12 cellular contexts compared by ENCODE assay signal in the genomic region with DNA sequence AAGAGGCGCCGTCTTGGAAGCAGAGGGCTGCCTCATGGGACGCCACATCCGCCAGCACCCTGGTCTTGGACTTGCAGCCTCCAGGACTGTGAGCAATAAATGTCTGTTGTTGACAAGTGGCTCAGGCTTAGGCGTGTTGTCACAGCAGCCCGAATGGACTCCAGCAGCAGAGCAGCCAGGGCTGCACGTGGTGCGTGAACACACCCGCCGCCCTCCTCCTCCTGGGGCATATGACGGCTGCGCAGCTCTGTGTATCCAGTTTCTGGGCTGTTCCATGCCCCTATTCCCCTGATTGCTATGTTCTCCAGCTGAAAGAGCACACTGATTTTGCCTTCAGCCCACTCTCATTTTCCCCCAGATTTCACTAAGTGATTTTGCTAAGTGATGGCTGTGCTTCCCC. TPM values are rescaled to one million over a fixed set of nuclear protein-coding genes. Genes with fewer than 3 reads are reported as not detected.
DNase-seq lines count a peak whose midpoint lies in the region; ATAC-seq and TF ChIP-seq lines count a peak whose summit lies in the region.
"Had no signal": no experiment of that assay in that cellular context is flagged by ENCODE, and none has a peak within 500 bp of the region (broad histone marks: within the 10 kb centered on the region; RNA-seq: fewer than 3 reads in every experiment).

No MANE protein-coding gene starts in this region.

- BruUV-seq in Caco-2 (replicated peaks; lab: Mats Ljungman, UMichigan) = no TSS peak

- H3K27ac ChIP-seq in prostate gland = no peak overlapping the region

- 50% methylated on average over 12 of the region's 12 CpGs for WGBS in prostate gland

- no peaks in the 10 kb centered on the region for H3K36me3 Mint-ChIP-seq in Caco-2 (ENCODE audit: insufficient read depth, unreplicated experiment)
- peaks cover 4% of the 10 kb centered on the region for H3K36me3 Mint-ChIP-seq in central memory CD8-positive, alpha-beta T cell (ENCODE audit: insufficient read depth)
- H3K36me3 Mint-ChIP-seq: activated naive CD4-positive, alpha-beta T cell treated with anti-CD3 and anti-CD28 coated beads, Interleukin-2, amount 50 U/mL, for 72 hours; CD14-positive monocyte had no signal

- H3K4me1 Mint-ChIP-seq in Caco-2 (ENCODE audit: low read depth, unreplicated experiment) = no peaks in the 10 kb centered on the region
- peaks cover 16% of the 10 kb centered on the region for H3K4me1 Mint-ChIP-seq in central memory CD8-positive, alpha-beta T cell

- H3K9me3 ChIP-seq in Caco-2 (0 out of 2 replicates have a peak, but pooled peaks cover 8% of the 10 kb centered on the region), prostate gland (no peaks in the 10 kb centered on the region)

- DNase-seq in AG20443 (ENCODE audit: low spot score) (peak; percentile 41), Caco-2 (peak in 1 of 2 experiments; percentile 21), prostate gland (ENCODE audit: low spot score) (peak; percentile 27)
- no peak for DNase-seq in central memory CD8-positive, alpha-beta T cell (ENCODE audit: low spot score in 2 of 2)
- DNase-seq in activated CD4-positive, alpha-beta T cell treated with anti-CD3 and anti-CD28 coated beads, Interleukin-2, amount 50 U/mL, for 1 hour = no peak
- DNase-seq: GF-D8, NCI-H1092 had no signal

- H3K4me1 ChIP-seq in Caco-2 (peaks cover 6% of the 10 kb centered on the region), prostate gland (replicated peaks) (peaks cover 6% of the 10 kb centered on the region)

- POLR2A ChIA-PET in Caco-2 (lab: Charles Lee) = no interaction called here

- TF ChIP-seq POLR2A in prostate gland (IDR thresholded peaks at IDR 0.05) = no peak

- no peaks in the 10 kb centered on the region for H3K36me3 ChIP-seq in Caco-2 (ENCODE audit: control insufficient read depth, insufficient read depth, low read length)
- no peaks in the 10 kb centered on the region for H3K36me3 ChIP-seq in prostate gland

- no peaks in the 10 kb centered on the region for H3K9me3 Mint-ChIP-seq in Caco-2 (ENCODE audit: unreplicated experiment)
- no peaks in the 10 kb centered on the region for H3K9me3 Mint-ChIP-seq in central memory CD8-positive, alpha-beta T cell
- H3K9me3 Mint-ChIP-seq: activated naive CD4-positive, alpha-beta T cell treated with anti-CD3 and anti-CD28 coated beads, Interleukin-2, amount 50 U/mL, for 72 hours; effector memory CD8-positive, alpha-beta T cell had no signal

- H3K27ac Mint-ChIP-seq in Caco-2 (ENCODE audit: unreplicated experiment) = no peak overlapping the region
- H3K27ac Mint-ChIP-seq in central memory CD8-positive, alpha-beta T cell (ENCODE audit: low read depth) = no peak overlapping the region
- H3K27ac Mint-ChIP-seq: activated naive CD4-positive, alpha-beta T cell treated with anti-CD3 and anti-CD28 coated beads, Interleukin-2, amount 50 U/mL, for 72 hours had no signal

- H3K27me3 Mint-ChIP-seq in Caco-2 (ENCODE audit: insufficient read depth, unreplicated experiment) = peaks cover 5% of the 10 kb centered on the region
- H3K27me3 Mint-ChIP-seq in central memory CD8-positive, alpha-beta T cell = no peaks in the 10 kb centered on the region
- H3K27me3 Mint-ChIP-seq: effector memory CD8-positive, alpha-beta T cell had no signal

- ATAC-seq in central memory CD8-positive, alpha-beta T cell (replicated peaks; ENCODE audit: extremely low read depth, poor library complexity, severe bottlenecking) = no peak
- ATAC-seq in GM19324 (IDR thresholded peaks at IDR 0.05; ENCODE audit: low FRiP score, unreplicated experiment) (no peak), HG03280 (IDR thresholded peaks at IDR 0.05; ENCODE audit: unreplicated experiment) (no peak)

- TF ChIP-seq CTCF in Caco-2 (IDR thresholded peaks at IDR 0.05; ENCODE audit: insufficient read depth in 1 of 2, low read depth in 1 of 2, low read length in 1 of 2, severe bottlenecking in 1 of 2, unreplicated experiment in 1 of 2) (no peak), prostate gland (IDR thresholded peaks at IDR 0.05) (no peak)

- H3K27me3 ChIP-seq in Caco-2 (replicated peaks; ENCODE audit: control insufficient read depth, insufficient read depth, low read length) = peaks cover 1% of the 10 kb centered on the region
- no peaks in the 10 kb centered on the region for H3K27me3 ChIP-seq in prostate gland (replicated peaks; ENCODE audit: insufficient read depth)

- peak overlapping the region; percentile 8 for H3K4me3 Mint-ChIP-seq in Caco-2 (ENCODE audit: unreplicated experiment)
- peak overlapping the region; percentile 67 for H3K4me3 Mint-ChIP-seq in central memory CD8-positive, alpha-beta T cell

- intact Hi-C loops in Caco-2 (cut with micrococcal nuclease; ENCODE audit: unreplicated experiment) (loop anchor here (2.0 kb wide), 1 partner anchor 264 kb away; no protein-coding TSS in a partner anchor), prostate gland (cut with DNase I) (loop anchor here (10.0 kb wide), 1 partner anchor 264 kb away; no protein-coding TSS in a partner anchor)

- H3K4me3 ChIP-seq in Caco-2 (ENCODE audit: low read depth, low read length) = no peak overlapping the region
- peak overlapping the region in 1 of 2 donors; percentile 10 for H3K4me3 ChIP-seq in prostate gland

- CTCF ChIA-PET in Caco-2 (lab: Charles Lee) = interaction anchor here (0.7 to 1.9 kb wide), 4 partner anchors 10 to 264 kb away, joined by 3 to 9 read pairs (median 4); no protein-coding TSS in a partner anchor

RNA-seq across cellular contexts. Expression of gene CLPTM1L, which starts 36.0 kb away (rescaled TPM):
- total RNA-seq in Caco-2 (2022) = 114 and 122 TPM in 2 replicates
- total RNA-seq in prostate gland = 100 to 1,000 TPM; 105 to 135 TPM

Comparison
In these comparisons a context has a peak if more than half of its experiments do, and no peak if none do; other contexts are left out.
1. DNase-seq: peak in AG20443 (single experiment) and prostate gland (single experiment); none in central memory CD8-positive, alpha-beta T cell (0 of 2) and activated CD4-positive, alpha-beta T cell treated with anti-CD3 and anti-CD28 coated beads, Interleukin-2, amount 50 U/mL, for 1 hour (single experiment).